ENCODE assay signal across 23 cellular contexts in the genomic region with DNA sequence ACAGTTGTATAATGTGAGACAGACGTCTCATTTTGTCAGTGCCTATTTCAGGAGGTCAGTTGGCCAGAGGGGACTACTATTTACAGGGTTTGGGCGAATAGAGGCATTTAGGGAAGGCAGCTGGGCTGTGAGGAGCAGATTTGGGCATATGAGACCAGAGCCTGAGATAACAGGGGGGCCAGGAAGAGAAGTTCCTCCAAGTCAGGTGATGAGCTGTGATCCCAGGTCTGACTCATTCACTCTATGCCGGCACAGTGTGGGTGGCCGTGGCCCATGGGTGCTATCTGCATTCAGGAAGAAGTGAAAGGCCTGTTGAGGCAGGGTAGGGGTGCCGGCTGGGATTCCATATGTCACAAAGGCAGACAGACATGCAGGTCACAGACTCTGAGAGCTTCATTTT.
DNase-seq lines count a peak whose midpoint lies in the region; ATAC-seq and TF ChIP-seq lines count a peak whose summit lies in the region.
"Had no signal": no experiment of that assay in that cellular context is flagged by ENCODE, and none has a peak within 500 bp of the region (broad histone marks: within the 10 kb centered on the region; RNA-seq: fewer than 3 reads in every experiment).

No MANE protein-coding gene starts in this region.

- no peak overlapping the region for H3K4me3 ChIP-seq in RWPE2 (ENCODE audit: severe bottlenecking)
- H3K4me3 ChIP-seq: GM12878, hepatocyte, lower lobe of right lung, neural progenitor cell had no signal

- no peak overlapping the region for H3K27ac ChIP-seq in RWPE2 (ENCODE audit: poor library complexity, severe bottlenecking)
- H3K27ac ChIP-seq: hepatocyte, HL-60, lower lobe of right lung, neural progenitor cell had no signal

- H3K9me3 ChIP-seq in RWPE2 (ENCODE audit: severe bottlenecking), result peaks cover under 1% of the 10 kb centered on the region
- H3K9me3 ChIP-seq: lower lobe of right lung had no signal

- no peaks in the 10 kb centered on the region for H3K27me3 ChIP-seq in RWPE2 (ENCODE audit: insufficient read depth, poor library complexity, severe bottlenecking)
- H3K27me3 ChIP-seq: hepatocyte, neural progenitor cell had no signal

- DNase-seq in ELR (ENCODE audit: low read depth) (peak; percentile 10), RWPE2 (ENCODE audit: low spot score) (no peak), glomerular visceral epithelial cell (ENCODE audit: extremely low spot score) (peak; percentile 18), NCI-H1417 treated with DMSO at 0.1 percent for 48 hours (lab: John Stamatoyannopoulos, UW) (no peak)
- DNase-seq: activated CD4-positive, CD25-positive, alpha-beta regulatory T cell; activated CD8-positive, alpha-beta memory T cell treated with anti-CD3 and anti-CD28 coated beads for 24 hours; activated naive CD4-positive, alpha-beta T cell treated with Interleukin-2 at 50 U/mL for 16 hours; activated T-cell treated with anti-CD3 and anti-CD28 coated beads, Interleukin-2, amount 50 U/mL, for 4 hours; CD4-positive, alpha-beta memory T cell; central memory CD4-positive, alpha-beta T cell; DMS53; immature natural killer cell; lower lobe of right lung; NCI-H1417; NCI-H510A treated with DMSO at 0.1 percent for 48 hours had no signal

- no peaks in the 10 kb centered on the region for H3K4me1 ChIP-seq in RWPE2 (ENCODE audit: insufficient read depth, poor library complexity, severe bottlenecking)
- H3K4me1 ChIP-seq: lower lobe of right lung, neural progenitor cell had no signal

- H3K36me3 ChIP-seq in RWPE2 (ENCODE audit: low read depth), result no peaks in the 10 kb centered on the region
- H3K36me3 ChIP-seq: lower lobe of right lung, neural progenitor cell had no signal

- peak; percentile 43 for ATAC-seq in HG02852 (IDR thresholded peaks at IDR 0.05; ENCODE audit: unreplicated experiment)
- ATAC-seq in RWPE2 (ENCODE audit: low read depth), result peak; percentile 44; the same call in 1 of the 3 replicates
- ATAC-seq in GM19035 (IDR thresholded peaks at IDR 0.05; ENCODE audit: unreplicated experiment), result no peak
- ATAC-seq in HG03039 (IDR thresholded peaks at IDR 0.05; ENCODE audit: unreplicated experiment), result no peak
- ATAC-seq: activated T-cell treated with anti-CD3 and anti-CD28 coated beads, Interleukin-2, amount 50 U/mL, for 4 hours; GM12878; lower lobe of right lung; stimulated activated memory B cell treated with anti-CD40 and anti-IgM and Interleukin-4, amounts not matched to agents 10 μg/mL and 1 μg/mL and 100 μg/mL, for 72 hours had no signal

- TF ChIP-seq CTCF in RWPE2 (IDR thresholded peaks at IDR 0.05; ENCODE audit: poor library complexity, severe bottlenecking), result no peak

Comparison
In these comparisons a context has a peak if more than half of its experiments do, and no peak if none do; other contexts are left out.
1. DNase-seq: peak in ELR (single experiment) and glomerular visceral epithelial cell (single experiment); none in RWPE2 (single experiment) and NCI-H1417 treated with DMSO at 0.1 percent for 48 hours (single experiment).
2. ATAC-seq: peak in HG02852 (single experiment) and RWPE2 (single experiment); none in GM19035 (single experiment) and HG03039 (single experiment).